ENCODE assay signal across 10 cellular contexts in the genomic region with DNA sequence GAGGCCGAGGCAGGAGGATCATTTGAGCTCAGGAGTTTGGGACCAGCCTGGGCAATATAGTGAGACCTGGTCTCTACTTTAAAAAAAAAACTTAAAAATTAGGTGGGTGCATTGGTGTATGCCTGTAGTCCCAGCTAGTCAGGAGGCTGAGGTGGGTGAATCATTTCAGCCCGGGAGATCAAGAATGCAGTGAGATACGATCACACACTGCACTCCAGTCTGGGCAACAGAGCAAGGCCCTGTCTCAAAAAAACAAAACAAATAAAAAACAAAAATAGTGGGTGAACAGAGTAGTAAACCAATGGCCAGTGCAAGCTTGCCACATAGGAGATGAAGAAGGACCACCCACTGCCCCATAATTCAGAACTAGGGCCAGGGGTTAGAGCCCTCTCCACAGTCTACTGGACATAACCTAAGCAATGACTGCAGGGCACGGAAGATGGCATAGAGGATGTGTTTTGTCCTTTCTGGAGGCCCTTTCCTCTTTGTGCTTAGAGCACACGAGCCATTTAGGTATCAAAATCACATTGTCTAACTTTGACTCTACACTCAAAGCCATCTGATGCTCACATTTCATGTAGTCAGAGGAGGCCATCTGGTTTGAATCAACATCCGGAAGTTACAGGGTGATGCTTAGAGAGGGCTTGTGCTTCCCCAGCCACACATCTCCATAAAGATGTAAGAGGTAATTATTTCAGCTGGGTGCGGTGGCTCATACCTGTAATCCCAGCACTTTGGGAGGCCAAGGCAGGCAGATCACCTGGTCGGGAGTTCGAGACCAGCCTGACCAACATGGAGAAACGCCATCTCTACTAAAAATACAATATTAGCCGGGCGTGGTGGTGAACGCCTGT. TPM values are rescaled to one million over a fixed set of nuclear protein-coding genes. Genes with fewer than 3 reads are reported as not detected.
DNase-seq lines count a peak whose midpoint lies in the region; ATAC-seq lines count a peak whose summit lies in the region.
"Had no signal": no experiment of that assay in that cellular context is flagged by ENCODE, and none has a peak within 500 bp of the region (broad histone marks: within the 10 kb centered on the region; RNA-seq: fewer than 3 reads in every experiment).

No MANE protein-coding gene starts in this region.

- peaks cover 95% of the 10 kb centered on the region for H3K4me1 Mint-ChIP-seq in T-helper 2 cell treated with Interferon-gamma antibody and Interleukin-4, amounts not matched to agents 5 μg/mL and 100 μg/mL, for 36 hours (ENCODE audit: low read depth)
- H3K4me1 Mint-ChIP-seq in stimulated activated naive CD8-positive, alpha-beta T cell treated with anti-CD3 and anti-CD28 coated beads, Interleukin-15, amount 100 ng/mL, for 72 hours = peaks cover 100% of the 10 kb centered on the region

- H3K36me3 Mint-ChIP-seq in T-helper 2 cell treated with Interferon-gamma antibody and Interleukin-4, amounts not matched to agents 5 μg/mL and 100 μg/mL, for 36 hours (ENCODE audit: low read depth) = peaks cover 86% of the 10 kb centered on the region

- peak overlapping the region; percentile 89 for H3K4me3 Mint-ChIP-seq in T-helper 2 cell treated with Interferon-gamma antibody and Interleukin-4, amounts not matched to agents 5 μg/mL and 100 μg/mL, for 36 hours
- peak overlapping the region; percentile 82 to 94 for H3K4me3 Mint-ChIP-seq in stimulated activated naive CD8-positive, alpha-beta T cell treated with anti-CD3 and anti-CD28 coated beads, Interleukin-15, amount 100 ng/mL, for 72 hours

- intact Hi-C loops in Right ventricle myocardium superior (cut with DNase I) = no loop called here

- peak overlapping the region; percentile 99 for H3K27ac Mint-ChIP-seq in T-helper 2 cell treated with Interferon-gamma antibody and Interleukin-4, amounts not matched to agents 5 μg/mL and 100 μg/mL, for 36 hours
- peak overlapping the region; percentile 96 to 98 for H3K27ac Mint-ChIP-seq in stimulated activated naive CD8-positive, alpha-beta T cell treated with anti-CD3 and anti-CD28 coated beads, Interleukin-15, amount 100 ng/mL, for 72 hours

- H3K9me3 Mint-ChIP-seq in T-helper 2 cell treated with Interferon-gamma antibody and Interleukin-4, amounts not matched to agents 5 μg/mL and 100 μg/mL, for 36 hours = no peaks in the 10 kb centered on the region
- H3K9me3 Mint-ChIP-seq in stimulated activated naive CD8-positive, alpha-beta T cell treated with anti-CD3 and anti-CD28 coated beads, Interleukin-15, amount 100 ng/mL, for 72 hours = no peaks in the 10 kb centered on the region

- DNase-seq in activated effector memory CD4-positive, alpha-beta T cell treated with anti-CD3 and anti-CD28 coated beads, Interleukin-2, amount 50 U/mL, for 16 hours = peak; percentile 77
- no peak for DNase-seq in activated effector memory CD4-positive, alpha-beta T cell treated with Interleukin-2 at 50 U/mL for 16 hours
- DNase-seq in T-helper 2 cell treated with Interferon-gamma antibody and Interleukin-4, amounts not matched to agents 5 μg/mL and 100 μg/mL, for 36 hours (ENCODE audit: low spot score) = peak; percentile 62
- peak; percentile 42 for DNase-seq in effector CD4-positive, alpha-beta T cell
- DNase-seq in stimulated activated naive CD8-positive, alpha-beta T cell treated with anti-CD3 and anti-CD28 coated beads, Interleukin-15, amount 100 ng/mL, for 72 hours = peak in 1 of 2 donors; percentile 60
- DNase-seq in Right ventricle myocardium superior = no peak
- DNase-seq: nucleus accumbens had no signal

- H3K27me3 Mint-ChIP-seq in T-helper 2 cell treated with Interferon-gamma antibody and Interleukin-4, amounts not matched to agents 5 μg/mL and 100 μg/mL, for 36 hours (ENCODE audit: low read depth) = no peaks in the 10 kb centered on the region
- H3K27me3 Mint-ChIP-seq in stimulated activated naive CD8-positive, alpha-beta T cell treated with anti-CD3 and anti-CD28 coated beads, Interleukin-15, amount 100 ng/mL, for 72 hours = no peaks in the 10 kb centered on the region

- peak; percentile 3 for ATAC-seq in stimulated activated naive CD8-positive, alpha-beta T cell treated with anti-CD3 and anti-CD28 coated beads, Interleukin-15, amount 100 ng/mL, for 72 hours
- ATAC-seq in GM21576 (IDR thresholded peaks at IDR 0.05; ENCODE audit: unreplicated experiment) (no peak), HG03025 (IDR thresholded peaks at IDR 0.05; ENCODE audit: low FRiP score, unreplicated experiment) (no peak), Right ventricle myocardium superior (ENCODE audit: poor library complexity) (no peak)

RNA-seq across cellular contexts. Expression of a gene that starts 12.6 kb away (rescaled TPM):
- 0.51 TPM for total RNA-seq in Right ventricle myocardium superior
- total RNA-seq: OCI-LY7 had no signal

Comparison
In these comparisons a context has a peak if more than half of its experiments do, and no peak if none do; other contexts are left out.
1. DNase-seq: peak in activated effector memory CD4-positive, alpha-beta T cell treated with anti-CD3 and anti-CD28 coated beads, Interleukin-2, amount 50 U/mL, for 16 hours (single experiment), T-helper 2 cell treated with Interferon-gamma antibody and Interleukin-4, amounts not matched to agents 5 μg/mL and 100 μg/mL, for 36 hours (single experiment) and effector CD4-positive, alpha-beta T cell (single experiment); none in activated effector memory CD4-positive, alpha-beta T cell treated with Interleukin-2 at 50 U/mL for 16 hours (single experiment) and Right ventricle myocardium superior (single experiment).